ENCODE assay signal across 2 cellular contexts in the genomic region with DNA sequence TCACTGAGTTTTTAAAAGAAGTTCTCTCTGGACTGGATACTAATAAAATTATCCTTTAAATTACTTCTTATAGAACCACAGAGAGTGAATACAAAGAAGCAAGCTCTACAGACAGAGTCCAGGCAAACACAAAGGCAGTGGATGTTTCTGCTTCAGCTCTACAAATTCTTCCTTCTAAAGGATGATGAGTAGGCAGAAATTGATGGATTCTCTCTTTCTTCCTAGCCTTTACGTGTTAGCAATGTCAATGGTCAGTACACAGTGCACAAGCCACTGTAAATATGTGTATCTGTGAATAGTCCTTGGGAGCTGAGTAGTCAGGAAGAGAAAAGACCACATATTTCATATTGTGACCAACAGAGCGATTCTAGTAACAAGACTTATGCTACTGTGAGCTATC.
TF ChIP-seq lines count a peak whose summit lies in the region.

No MANE protein-coding gene starts in this region.

TF ChIP-seq in HepG2, 621 proteins besides CTCF, POLR2A, EP300 and RAD21:
- TF ChIP-seq, protein P1, sequence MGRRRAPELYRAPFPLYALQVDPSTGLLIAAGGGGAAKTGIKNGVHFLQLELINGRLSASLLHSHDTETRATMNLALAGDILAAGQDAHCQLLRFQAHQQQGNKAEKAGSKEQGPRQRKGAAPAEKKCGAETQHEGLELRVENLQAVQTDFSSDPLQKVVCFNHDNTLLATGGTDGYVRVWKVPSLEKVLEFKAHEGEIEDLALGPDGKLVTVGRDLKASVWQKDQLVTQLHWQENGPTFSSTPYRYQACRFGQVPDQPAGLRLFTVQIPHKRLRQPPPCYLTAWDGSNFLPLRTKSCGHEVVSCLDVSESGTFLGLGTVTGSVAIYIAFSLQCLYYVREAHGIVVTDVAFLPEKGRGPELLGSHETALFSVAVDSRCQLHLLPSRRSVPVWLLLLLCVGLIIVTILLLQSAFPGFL (CRISPR knock-in tag; IDR thresholded peaks at IDR 0.05), result no peak
- TF ChIP-seq MAFF (IDR thresholded peaks at IDR 0.05; ENCODE audit: low read depth, low read length) (0 out of 2 replicates have a peak, but pooled peaks have one; percentile 25), MAFK (conservative IDR thresholded peaks at IDR 0.05 in 1 of 2, IDR thresholded peaks at IDR 0.05 in 1 of 2; ENCODE audit: low read length in 2 of 2) (peak in 1 of 2 experiments; percentile 57; a peak in 3 of 4 replicates)
- TF ChIP-seq, protein P2, sequence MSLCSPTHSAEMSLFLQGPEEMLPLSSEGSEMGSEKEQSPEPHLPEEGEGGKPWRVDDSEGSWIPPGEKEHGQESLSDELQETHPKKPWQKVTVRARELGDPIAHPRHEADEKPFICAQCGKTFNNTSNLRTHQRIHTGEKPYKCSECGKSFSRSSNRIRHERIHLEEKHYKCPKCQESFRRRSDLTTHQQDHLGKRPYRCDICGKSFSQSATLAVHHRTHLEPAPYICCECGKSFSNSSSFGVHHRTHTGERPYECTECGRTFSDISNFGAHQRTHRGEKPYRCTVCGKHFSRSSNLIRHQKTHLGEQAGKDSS (CRISPR knock-in tag; IDR thresholded peaks at IDR 0.05; ENCODE audit: borderline replicate concordance, low read depth), result no peak

TF ChIP-seq in K562, 482 proteins besides CTCF, POLR2A, EP300 and RAD21 (continued from another document):
- TF ChIP-seq ZNF316 (IDR thresholded peaks at IDR 0.05), result peak; percentile 53
- no peak for TF ChIP-seq HDAC1 (IDR thresholded peaks at IDR 0.05)
- TF ChIP-seq ZNF197 (CRISPR knock-in tag; IDR thresholded peaks at IDR 0.05; ENCODE audit: low read depth), result no peak
- peak; percentile 44 for TF ChIP-seq MAFG (tag; conservative IDR thresholded peaks at IDR 0.05)
TF ChIP-seq in K562: peak in this region for 3.
